Comparison of ENCODE assay signal across 8 cellular contexts in the genomic region with DNA sequence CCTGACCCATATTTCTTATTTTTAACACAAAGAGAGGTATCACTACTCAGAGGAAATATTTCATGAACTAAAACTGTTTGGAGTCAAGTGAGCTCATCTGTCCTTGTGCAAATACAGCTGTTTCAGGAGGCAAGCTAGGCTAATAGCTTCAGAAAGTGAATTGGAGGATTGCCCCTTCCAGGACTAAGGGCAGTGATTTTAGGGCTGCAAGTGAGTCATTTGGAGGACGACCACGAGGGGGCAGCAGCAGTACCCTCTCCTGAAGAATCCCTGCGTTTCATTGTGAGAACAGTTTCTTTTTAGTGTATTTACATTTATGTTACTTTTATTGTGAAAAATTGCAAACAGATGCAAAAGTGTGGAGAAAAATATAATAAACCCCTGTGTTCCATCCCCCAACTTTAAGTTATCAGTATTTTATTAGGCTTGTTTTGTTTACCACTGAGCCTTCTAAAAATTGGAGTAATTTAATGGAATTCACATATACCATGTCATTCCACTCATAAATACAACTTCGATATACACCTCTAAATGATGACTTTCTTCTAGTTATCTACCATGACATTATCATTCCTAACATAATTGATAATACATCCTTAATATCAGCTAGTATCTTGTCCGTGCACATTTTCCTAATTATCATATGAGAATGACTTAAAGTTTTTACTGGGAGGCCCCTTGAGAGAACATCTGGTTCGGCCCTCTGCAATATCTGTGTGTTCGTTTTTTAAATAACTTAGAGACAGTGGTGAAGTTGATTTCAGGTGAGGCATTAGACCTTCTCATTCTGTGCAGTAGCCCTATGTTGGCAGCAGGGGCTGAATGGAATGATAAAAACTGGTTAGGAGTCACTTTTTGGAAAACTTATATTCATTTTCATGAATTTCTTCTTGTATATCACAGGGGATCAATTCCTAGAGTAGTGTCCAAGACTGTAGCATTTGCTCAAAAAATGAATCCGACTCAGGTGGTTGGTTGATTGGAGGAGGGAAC. TPM values are rescaled to one million over a fixed set of nuclear protein-coding genes. Genes with fewer than 3 reads are reported as not detected.
DNase-seq lines count a peak whose midpoint lies in the region; ATAC-seq and TF ChIP-seq lines count a peak whose summit lies in the region.

No MANE protein-coding gene starts in this region.

- H3K36me3 Mint-ChIP-seq in type B pancreatic cell = peaks cover 55% of the 10 kb centered on the region

- H3K27me3 Mint-ChIP-seq in type B pancreatic cell = no peaks in the 10 kb centered on the region

- no peaks in the 10 kb centered on the region; the same call in 1 of the 2 replicates for H3K9me3 ChIP-seq in SJSA1 (replicated peaks)
- H3K9me3 ChIP-seq in ovary = no peaks in the 10 kb centered on the region

- intact Hi-C loops in ovary (cut with DNase I) = no loop called here

- peak; percentile 50 to 65 (median 59) for TF ChIP-seq CTCF in ovary (IDR thresholded peaks at IDR 0.05)
- peak; percentile 91 for TF ChIP-seq CTCF in type B pancreatic cell (conservative IDR thresholded peaks at IDR 0.05)

- H3K27ac ChIP-seq in SJSA1 (no peak overlapping the region), ovary (no peak overlapping the region)

- H3K4me3 ChIP-seq in SJSA1 = no peak overlapping the region
- no peak overlapping the region for H3K4me3 ChIP-seq in ovary

- TF ChIP-seq EP300 in ovary (IDR thresholded peaks at IDR 0.05) = no peak

- peaks cover 5% of the 10 kb centered on the region for H3K4me1 Mint-ChIP-seq in type B pancreatic cell (ENCODE audit: unreplicated experiment)

- H3K27ac Mint-ChIP-seq in type B pancreatic cell = no peak overlapping the region

- no peaks in the 10 kb centered on the region for H3K4me1 ChIP-seq in SJSA1 (replicated peaks)
- H3K4me1 ChIP-seq in ovary (ENCODE audit: insufficient read depth) = no peaks in the 10 kb centered on the region

- no peak for ATAC-seq in GM18868 (IDR thresholded peaks at IDR 0.05; ENCODE audit: unreplicated experiment)

- H3K4me3 Mint-ChIP-seq in type B pancreatic cell = no peak overlapping the region

- H3K9me3 Mint-ChIP-seq in type B pancreatic cell = no peaks in the 10 kb centered on the region

- TF ChIP-seq POLR2A in ovary (IDR thresholded peaks at IDR 0.05) = no peak

- WGBS in ovary, 3 donors = 47 to 49% (median 48%) methylated on average over 8 of the region's 8 CpGs

- peak; percentile 79 for DNase-seq in ELR (ENCODE audit: low read depth)
- peak; percentile 58 to 59 for DNase-seq in Kasumi-1 (lab: John Stamatoyannopoulos, UW)
- DNase-seq in SJSA1 (ENCODE audit: low read depth in 1 of 2, low spot score in 2 of 2) = peak; percentile 68 to 79
- DNase-seq in activated gamma-delta T cell treated with anti-CD3 and anti-CD28 coated beads, Interleukin-2, amount 50 U/mL, for 16 hours (ENCODE audit: low read depth) = peak; percentile 72
- peak; percentile 83 for DNase-seq in germinal center (ENCODE audit: low spot score)
- peak; percentile 64 to 87 (median 81) for DNase-seq in ovary
- DNase-seq in type B pancreatic cell (ENCODE audit: extremely low spot score, unreplicated experiment) = peak; percentile 80

- peaks cover 86% of the 10 kb centered on the region for H3K36me3 ChIP-seq in SJSA1
- H3K36me3 ChIP-seq in ovary = no peaks in the 10 kb centered on the region

- H3K27me3 ChIP-seq in SJSA1 (replicated peaks) (no peaks in the 10 kb centered on the region), ovary (no peaks in the 10 kb centered on the region)

RNA-seq across cellular contexts. Expression of gene FOXJ2, which starts 13.7 kb away (rescaled TPM):
- total RNA-seq in SJSA1 (2014; rRNA removed; shearing (Covaris generic)) = 10.3 and 12.1 TPM in 2 replicates
- total RNA-seq in ovary (10 to 100 TPM; 10.5 to 30.8 (median 28.3) TPM), type B pancreatic cell (ENCODE audit: low replicate concordance) (15.6 and 35.5 TPM in 2 replicates)
- polyA plus RNA-seq in ovary = 10 to 100 TPM; 16.8 to 32.1 TPM

RNA-seq across cellular contexts. Expression of gene C3AR1, which starts 19.9 kb away (rescaled TPM):
- total RNA-seq in SJSA1 (2014; rRNA removed; shearing (Covaris generic)) = 0.13 and 1.9 TPM in 2 replicates
- total RNA-seq in ovary (10 to 100 TPM in 2 of 7 donors, 1 to 10 TPM in 5; 2.5 to 17.6 (median 5.6) TPM), type B pancreatic cell (ENCODE audit: low replicate concordance) (not detected in 2 replicates)
- 10 to 100 TPM in 1 of 2 donors, 1 to 10 TPM in 1; 3.5 to 22.6 TPM for polyA plus RNA-seq in ovary

RNA-seq across cellular contexts. Expression of gene NECAP1, which starts 35.8 kb away (rescaled TPM):
- total RNA-seq in SJSA1 (2014; rRNA removed; shearing (Covaris generic)) = 38.8 and 61.7 TPM in 2 replicates
- total RNA-seq in ovary = 10 to 100 TPM; 25.0 to 40.7 (median 36.5) TPM
- 10 to 100 TPM; 21.6 to 37.2 TPM for polyA plus RNA-seq in ovary
- 26.9 and 61.4 TPM in 2 replicates for total RNA-seq in type B pancreatic cell (ENCODE audit: low replicate concordance)
